In genomic region chr2:38484957-38485356, GRCh38 we compare ENCODE assay signal across 1 cellular context.
TF ChIP-seq lines count a peak whose summit lies in the region.

No MANE protein-coding gene starts in this region.

TF ChIP-seq in GM12878, 131 proteins besides CTCF, POLR2A, EP300 and RAD21 (continued from another document):
- TF ChIP-seq, protein P1, sequence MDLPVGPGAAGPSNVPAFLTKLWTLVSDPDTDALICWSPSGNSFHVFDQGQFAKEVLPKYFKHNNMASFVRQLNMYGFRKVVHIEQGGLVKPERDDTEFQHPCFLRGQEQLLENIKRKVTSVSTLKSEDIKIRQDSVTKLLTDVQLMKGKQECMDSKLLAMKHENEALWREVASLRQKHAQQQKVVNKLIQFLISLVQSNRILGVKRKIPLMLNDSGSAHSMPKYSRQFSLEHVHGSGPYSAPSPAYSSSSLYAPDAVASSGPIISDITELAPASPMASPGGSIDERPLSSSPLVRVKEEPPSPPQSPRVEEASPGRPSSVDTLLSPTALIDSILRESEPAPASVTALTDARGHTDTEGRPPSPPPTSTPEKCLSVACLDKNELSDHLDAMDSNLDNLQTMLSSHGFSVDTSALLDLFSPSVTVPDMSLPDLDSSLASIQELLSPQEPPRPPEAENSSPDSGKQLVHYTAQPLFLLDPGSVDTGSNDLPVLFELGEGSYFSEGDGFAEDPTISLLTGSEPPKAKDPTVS (IDR thresholded peaks at IDR 0.05; ENCODE audit: low read depth, low read length), result no peak
- TF ChIP-seq RELA (IDR thresholded peaks at IDR 0.05; ENCODE audit: borderline replicate concordance, partially characterized antibody), result no peak
- no peak for TF ChIP-seq SP1 (IDR thresholded peaks at IDR 0.05; ENCODE audit: low read depth, low read length)
- TF ChIP-seq SRF (IDR thresholded peaks at IDR 0.05; ENCODE audit: low read depth in 2 of 2, low read length in 2 of 2), result no peak
TF ChIP-seq in GM12878: peak in this region for 0.
